In the genomic region with DNA sequence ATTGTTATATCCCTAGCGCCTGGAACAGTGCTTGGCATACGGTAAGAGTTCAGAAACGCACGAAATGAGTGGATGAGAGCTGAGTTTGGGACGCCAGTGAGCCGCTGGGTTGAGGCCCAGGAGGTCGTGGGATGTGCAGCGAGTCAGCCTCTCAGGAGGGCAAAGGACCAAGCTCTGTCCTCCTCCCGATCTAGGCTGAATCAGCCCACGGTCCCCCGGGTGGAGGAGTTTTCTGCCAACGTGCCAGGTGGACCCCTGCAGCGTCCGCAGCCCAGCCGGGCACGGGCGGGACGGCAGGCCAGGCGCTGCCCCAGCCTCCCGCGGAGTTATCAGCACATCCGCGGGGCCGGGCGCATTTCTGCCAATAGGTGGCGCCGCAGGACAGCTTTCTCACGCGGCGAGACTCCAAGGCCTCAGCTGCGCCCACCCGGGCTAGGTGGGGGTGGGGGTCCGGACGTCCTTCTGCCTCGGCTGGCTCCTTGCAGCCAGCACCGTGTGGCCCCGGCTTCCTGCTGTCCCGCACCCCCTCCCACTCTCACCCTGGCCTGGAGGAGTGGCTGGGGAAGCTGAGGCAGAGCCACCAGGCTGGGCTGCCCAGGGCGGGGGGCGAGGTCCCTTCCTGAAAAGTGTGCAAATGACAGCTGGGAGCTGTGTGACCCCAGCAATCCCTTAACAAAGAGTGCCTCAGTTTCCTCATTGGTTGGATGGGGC, we compare ENCODE assay signal across 8 cellular contexts. TPM values are rescaled to one million over a fixed set of nuclear protein-coding genes. Genes with fewer than 3 reads are reported as not detected.
A peak's percentile ranks its signal among the peaks of the same experiment; 100 is the strongest.
DNase-seq lines count a peak whose midpoint lies in the region; ATAC-seq, FAIRE-seq and TF ChIP-seq lines count a peak whose summit lies in the region.

No MANE protein-coding gene starts in this region.

- DNase-seq in Karpas-422 (peak; percentile 93), T-helper 2 cell (peak; percentile 58 to 75 (median 72)), anterior cingulate cortex (lab: John Stamatoyannopoulos, UW) (peak in 51 of 58 donors; percentile 19 to 92 (median 63)), hypothalamus (lab: John Stamatoyannopoulos, UW) (peak in 45 of 51 donors; percentile 19 to 85 (median 61)), small intestine (peak; percentile 64)

- peak overlapping the region; percentile 34 for H3K4me2 ChIP-seq in DOHH2 (ENCODE audit: low read length)
- peak overlapping the region; percentile 46 for H3K4me2 ChIP-seq in Karpas-422 (ENCODE audit: low read depth, low read length, poor library complexity, severe bottlenecking)

- H3K27ac ChIP-seq in DOHH2 (ENCODE audit: low read depth, low read length) (no peak overlapping the region), Karpas-422 (ENCODE audit: low read length) (no peak overlapping the region), small intestine (ENCODE audit: low read depth in 1 of 2, low read length in 1 of 2) (no peak overlapping the region)

- no peak for FAIRE-seq in small intestine (lab: Jason Lieb, UNC)

- H3K79me2 ChIP-seq in DOHH2 (ENCODE audit: control insufficient read depth, low read length) (peaks cover 28% of the 10 kb centered on the region), Karpas-422 (ENCODE audit: low read length) (peaks cover 22% of the 10 kb centered on the region)

- peak; percentile 92 for TF ChIP-seq CTCF in DOHH2 (IDR thresholded peaks at IDR 0.05; ENCODE audit: low read depth, low read length, poor library complexity, severe bottlenecking)

- peak overlapping the region; percentile 94 for H2AFZ ChIP-seq in Karpas-422 (ENCODE audit: low read length)

- ATAC-seq in HG02588 (IDR thresholded peaks at IDR 0.05; ENCODE audit: unreplicated experiment) (no peak), HG03520 (IDR thresholded peaks at IDR 0.05; ENCODE audit: unreplicated experiment) (no peak)

- H4K20me1 ChIP-seq in DOHH2 (ENCODE audit: control insufficient read depth, insufficient read depth, low read depth, low read length) (no peaks in the 10 kb centered on the region), Karpas-422 (ENCODE audit: insufficient read depth, low read depth, low read length) (peaks cover 12% of the 10 kb centered on the region; the same call in 1 of the 2 replicates)

- peaks cover 4% of the 10 kb centered on the region for H3F3A ChIP-seq in DOHH2 (ENCODE audit: control insufficient read depth, insufficient read depth)

- H3K27me3 ChIP-seq in DOHH2 (ENCODE audit: control insufficient read depth, low read length), result no peaks in the 10 kb centered on the region
- H3K27me3 ChIP-seq in Karpas-422 (ENCODE audit: low read length), result no peaks in the 10 kb centered on the region
- no peaks in the 10 kb centered on the region for H3K27me3 ChIP-seq in small intestine (ENCODE audit: control insufficient read depth in 2 of 2, insufficient read depth in 2 of 2, low read length in 2 of 2)

- H3K9me2 ChIP-seq in DOHH2 (replicated peaks; ENCODE audit: control insufficient read depth, low read length) (no peaks in the 10 kb centered on the region), Karpas-422 (replicated peaks; ENCODE audit: insufficient read depth, low read length) (no peaks in the 10 kb centered on the region)

- H3K36me3 ChIP-seq in DOHH2 (ENCODE audit: control insufficient read depth, low read length) (peaks cover 26% of the 10 kb centered on the region), Karpas-422 (ENCODE audit: insufficient read depth, low read length) (peaks cover 6% of the 10 kb centered on the region; the same call in 1 of the 2 replicates), small intestine (ENCODE audit: control insufficient read depth in 2 of 2, insufficient read depth in 2 of 2, low read length in 2 of 2) (peaks cover 0 to 3% of the 10 kb centered on the region in 2 donors)

- H3K4me1 ChIP-seq in DOHH2 (ENCODE audit: control insufficient read depth, low read length) (peaks cover 38% of the 10 kb centered on the region), Karpas-422 (ENCODE audit: low read length) (peaks cover 43% of the 10 kb centered on the region), small intestine (ENCODE audit: control insufficient read depth in 2 of 2, insufficient read depth in 1 of 2, low read depth in 1 of 2, low read length in 1 of 2) (peaks cover 0 to 3% of the 10 kb centered on the region in 2 donors)

- H3K4me3 ChIP-seq in DOHH2 (ENCODE audit: low read length) (no peak overlapping the region), Karpas-422 (ENCODE audit: low read length) (no peak overlapping the region), small intestine (ENCODE audit: low read depth in 1 of 2, low read length in 2 of 2) (no peak overlapping the region)

- H3K9ac ChIP-seq in Karpas-422 (ENCODE audit: low read length), result peak overlapping the region; percentile 46

- H3K9me3 ChIP-seq in DOHH2 (ENCODE audit: control insufficient read depth, insufficient read depth, low read length) (no peaks in the 10 kb centered on the region), Karpas-422 (ENCODE audit: low read length) (no peaks in the 10 kb centered on the region), small intestine (ENCODE audit: control insufficient read depth, low read depth) (no peaks in the 10 kb centered on the region)

- WGBS in small intestine, 3 donors, result 4 to 8% (median 7%) methylated on average over 27 to 40 of the region's 40 CpGs

RNA-seq across cellular contexts. Expression of a gene that starts 2.2 kb away (rescaled TPM):
- total RNA-seq in Karpas-422 (2014; rRNA removed; shearing (Covaris generic); ENCODE audit: low replicate concordance), result 91.1 and 198 TPM in 2 replicates
- 100 to 1,000 TPM; 179 to 186 (median 183) TPM for polyA plus RNA-seq in small intestine

RNA-seq across cellular contexts. Expression of a gene that starts 14.4 kb away (rescaled TPM):
- 543 and 666 TPM in 2 replicates for total RNA-seq in Karpas-422 (2014; rRNA removed; shearing (Covaris generic); ENCODE audit: low replicate concordance)
- 100 to 1,000 TPM; 471 to 709 (median 539) TPM for polyA plus RNA-seq in small intestine

RNA-seq across cellular contexts. Expression of a gene that starts 32.7 kb away (rescaled TPM):
- 23.2 and 25.0 TPM in 2 replicates for total RNA-seq in Karpas-422 (2014; rRNA removed; shearing (Covaris generic); ENCODE audit: low replicate concordance)
- polyA plus RNA-seq in small intestine, result 10 to 100 TPM; 12.2 to 22.1 (median 15.4) TPM

RNA-seq across cellular contexts. Expression of a gene that starts 35.8 kb away (rescaled TPM):
- not detected in 2 replicates for total RNA-seq in Karpas-422 (2014; rRNA removed; shearing (Covaris generic); ENCODE audit: low replicate concordance)
- polyA plus RNA-seq in small intestine, result under 1 TPM in 2 of 3 donors, not detected in 1; under 0.01 to 0.18 TPM
